9 cellular contexts compared by ENCODE assay signal in genomic region chr7:33671521-33672262, GRCh38.
DNase-seq lines count a peak whose midpoint lies in the region; ATAC-seq lines count a peak whose summit lies in the region.
"Had no signal": no experiment of that assay in that cellular context is flagged by ENCODE, and none has a peak within 500 bp of the region (broad histone marks: within the 10 kb centered on the region; RNA-seq: fewer than 3 reads in every experiment).

No MANE protein-coding gene starts in this region.

- DNase-seq in COLO668 (lab: John Stamatoyannopoulos, UW; ENCODE audit: unreplicated experiment): peak; percentile 69
- DNase-seq in SHP77 treated with DMSO at 0.1 percent for 48 hours (lab: John Stamatoyannopoulos, UW): peak; percentile 34
- no peak for DNase-seq in stimulated activated CD4-positive, alpha-beta T cell treated with anti-CD3 and anti-CD28 coated beads, Interleukin-12 subunit alpha, Interleukin-12 subunit beta, amount 100 ng/mL, for 4 hours
- no peak for DNase-seq in activated naive CD4-positive, alpha-beta T cell treated with anti-CD3 and anti-CD28 coated beads, Interleukin-2, amount 10 ng/mL, durations not matched to agents 7 days and 5 days
- DNase-seq in CD1c-positive myeloid dendritic cell (ENCODE audit: extremely low spot score): no peak
- DNase-seq: activated naive CD4-positive, alpha-beta T cell treated with anti-CD3 and anti-CD28 coated beads, Interleukin-2, amount 50 U/mL, for 16 hours had no signal

- no peaks in the 10 kb centered on the region for H3K4me1 Mint-ChIP-seq in activated naive CD4-positive, alpha-beta T cell treated with anti-CD3 and anti-CD28 coated beads, Interleukin-2, amount 10 ng/mL, durations not matched to agents 7 days and 5 days

- no peaks in the 10 kb centered on the region for H3K9me3 Mint-ChIP-seq in activated naive CD4-positive, alpha-beta T cell treated with anti-CD3 and anti-CD28 coated beads, Interleukin-2, amount 10 ng/mL, durations not matched to agents 7 days and 5 days

- no peaks in the 10 kb centered on the region for H3K27me3 Mint-ChIP-seq in activated naive CD4-positive, alpha-beta T cell treated with anti-CD3 and anti-CD28 coated beads, Interleukin-2, amount 10 ng/mL, durations not matched to agents 7 days and 5 days

- no peak overlapping the region for H3K27ac Mint-ChIP-seq in activated naive CD4-positive, alpha-beta T cell treated with anti-CD3 and anti-CD28 coated beads, Interleukin-2, amount 10 ng/mL, durations not matched to agents 7 days and 5 days

- CTCF ChIA-PET in activated naive CD4-positive, alpha-beta T cell treated with anti-CD3 and anti-CD28 coated beads, Interleukin-2, amount 10 ng/mL, durations not matched to agents 7 days and 5 days (lab: Charles Lee): no interaction called here

- no peak overlapping the region for H3K4me3 Mint-ChIP-seq in activated naive CD4-positive, alpha-beta T cell treated with anti-CD3 and anti-CD28 coated beads, Interleukin-2, amount 10 ng/mL, durations not matched to agents 7 days and 5 days

- H3K36me3 Mint-ChIP-seq in activated naive CD4-positive, alpha-beta T cell treated with anti-CD3 and anti-CD28 coated beads, Interleukin-2, amount 10 ng/mL, durations not matched to agents 7 days and 5 days: no peaks in the 10 kb centered on the region

- ATAC-seq in GM19455 (IDR thresholded peaks at IDR 0.05; ENCODE audit: unreplicated experiment) (peak; percentile 51), HG03196 (IDR thresholded peaks at IDR 0.05; ENCODE audit: unreplicated experiment) (peak; percentile 64), HG02588 (IDR thresholded peaks at IDR 0.05; ENCODE audit: unreplicated experiment) (no peak)

Comparison
In these comparisons a context has a peak if more than half of its experiments do, and no peak if none do; other contexts are left out.
1. DNase-seq: peak in COLO668 (single experiment) and SHP77 treated with DMSO at 0.1 percent for 48 hours (single experiment); none in stimulated activated CD4-positive, alpha-beta T cell treated with anti-CD3 and anti-CD28 coated beads, Interleukin-12 subunit alpha, Interleukin-12 subunit beta, amount 100 ng/mL, for 4 hours (single experiment), activated naive CD4-positive, alpha-beta T cell treated with anti-CD3 and anti-CD28 coated beads, Interleukin-2, amount 10 ng/mL, durations not matched to agents 7 days and 5 days (single experiment) and CD1c-positive myeloid dendritic cell (single experiment).